In genomic region chr1:23403735-23404486, GRCh38 we compare ENCODE assay signal across 8 cellular contexts. TPM values are rescaled to one million over a fixed set of nuclear protein-coding genes. Genes with fewer than 3 reads are reported as not detected.
DNase-seq lines count a peak whose midpoint lies in the region; ATAC-seq and TF ChIP-seq lines count a peak whose summit lies in the region.

No MANE protein-coding gene starts in this region.

- CTCF ChIA-PET in HEK293T (lab: Yijun Ruan, JAX): interaction anchor here (0.6 to 2.6 kb wide), 17 partner anchors 8 to 315 kb away, joined by 3 to 17 read pairs (median 3); partner anchors contain the start of genes HNRNPR and ZNF436

- POLR2A ChIA-PET in HEK293T (lab: Yijun Ruan, JAX): interaction anchor here (3.0 to 3.9 kb wide), 2 partner anchors 35 to 59 kb away, joined by 18 to 25 read pairs; partner anchors contain the start of genes HNRNPR and ZNF436

- TF ChIP-seq POLR2A in GM18505 (IDR thresholded peaks at IDR 0.05; ENCODE audit: borderline replicate concordance, extremely low read depth, insufficient read depth, insufficient read length): no peak

- ATAC-seq in left lobe of liver (peak; percentile 92), GM18505 (IDR thresholded peaks at IDR 0.05; ENCODE audit: unreplicated experiment) (no peak)

- DNase-seq in Ammon's horn (ENCODE audit: low spot score) (peak; percentile 85), HEK293T (ENCODE audit: extremely low spot score) (peak; percentile 89), NCI-H510A treated with DMSO at 0.1 percent for 48 hours (lab: John Stamatoyannopoulos, UW) (peak; percentile 88), dedifferentiated amniotic fluid mesenchymal stem cell (ENCODE audit: extremely low spot score) (peak; percentile 85), left lobe of liver (ENCODE audit: low spot score) (peak; percentile 84)
- DNase-seq in activated CD4-positive, alpha-beta T cell treated with anti-CD3 and anti-CD28 coated beads for 48 hours: peak; percentile 94
- DNase-seq in stimulated activated CD4-positive, alpha-beta T cell treated with anti-CD3 and anti-CD28 coated beads, Interleukin-2, amount 100 ng/mL, for 24 hours: peak; percentile 88 to 94

TF ChIP-seq in HEK293T, 16 proteins besides CTCF, POLR2A, EP300 and RAD21:
- no peak for TF ChIP-seq L3MBTL2 (conservative IDR thresholded peaks at IDR 0.05)
- no peak for TF ChIP-seq HDGF (IDR thresholded peaks at IDR 0.05; ENCODE audit: borderline replicate concordance)
- TF ChIP-seq FOXA1 (IDR thresholded peaks at IDR 0.05): no peak
- TF ChIP-seq, protein P1, sequence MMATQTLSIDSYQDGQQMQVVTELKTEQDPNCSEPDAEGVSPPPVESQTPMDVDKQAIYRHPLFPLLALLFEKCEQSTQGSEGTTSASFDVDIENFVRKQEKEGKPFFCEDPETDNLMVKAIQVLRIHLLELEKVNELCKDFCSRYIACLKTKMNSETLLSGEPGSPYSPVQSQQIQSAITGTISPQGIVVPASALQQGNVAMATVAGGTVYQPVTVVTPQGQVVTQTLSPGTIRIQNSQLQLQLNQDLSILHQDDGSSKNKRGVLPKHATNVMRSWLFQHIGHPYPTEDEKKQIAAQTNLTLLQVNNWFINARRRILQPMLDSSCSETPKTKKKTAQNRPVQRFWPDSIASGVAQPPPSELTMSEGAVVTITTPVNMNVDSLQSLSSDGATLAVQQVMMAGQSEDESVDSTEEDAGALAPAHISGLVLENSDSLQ (IDR thresholded peaks at IDR 0.05): no peak
- TF ChIP-seq TARDBP (IDR thresholded peaks at IDR 0.05): no peak
- TF ChIP-seq ZNF384 (IDR thresholded peaks at IDR 0.05): no peak
- no peak for TF ChIP-seq FOXK2 (IDR thresholded peaks at IDR 0.05)
- TF ChIP-seq LEF1 (IDR thresholded peaks at IDR 0.05; ENCODE audit: borderline replicate concordance): no peak
- TF ChIP-seq BHLHE40 (IDR thresholded peaks at IDR 0.05; ENCODE audit: borderline replicate concordance): no peak
- no peak for TF ChIP-seq FOXM1 (IDR thresholded peaks at IDR 0.05; ENCODE audit: borderline replicate concordance)
- TF ChIP-seq SUZ12 (IDR thresholded peaks at IDR 0.05): no peak
- no peak for TF ChIP-seq NFRKB (IDR thresholded peaks at IDR 0.05)
- no peak for TF ChIP-seq SP1 (IDR thresholded peaks at IDR 0.05)
- TF ChIP-seq ARNT (IDR thresholded peaks at IDR 0.05): no peak
- TF ChIP-seq ELF4 (IDR thresholded peaks at IDR 0.05): no peak
- TF ChIP-seq CTBP1 (IDR thresholded peaks at IDR 0.05; ENCODE audit: borderline replicate concordance): no peak

RNA-seq across cellular contexts. Expression of gene TCEA3, which starts 20.6 kb away (rescaled TPM):
- total RNA-seq in left lobe of liver: 70.9 TPM

RNA-seq across cellular contexts. Expression of gene ZNF436, which starts 34.3 kb away (rescaled TPM):
- 3.7 TPM for total RNA-seq in left lobe of liver

RNA-seq across cellular contexts. Expression of gene HNRNPR, which starts 59.8 kb away (rescaled TPM):
- total RNA-seq in left lobe of liver: 32.2 TPM
